Comparison of ENCODE assay signal across 10 cellular contexts in the genomic region with DNA sequence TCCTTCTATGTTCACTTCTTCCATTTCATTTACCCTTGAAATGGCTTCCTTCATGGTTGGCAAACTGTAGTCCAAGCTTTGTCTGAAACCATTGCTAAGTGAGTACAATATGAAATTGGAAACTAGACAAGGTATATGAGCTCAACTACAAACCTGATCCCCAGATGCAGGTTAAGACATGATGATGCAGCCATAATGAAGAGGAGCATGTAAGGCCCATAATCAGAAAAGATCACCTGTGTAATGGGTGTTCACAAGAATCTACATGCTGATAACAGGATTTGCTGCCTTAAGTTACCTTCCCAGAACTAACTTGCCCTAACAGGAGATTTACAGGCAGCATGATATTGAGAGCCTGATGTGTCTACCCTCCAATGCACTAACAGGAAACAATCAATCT.
"Had no signal": no experiment of that assay in that cellular context is flagged by ENCODE, and none has a peak within 500 bp of the region (broad histone marks: within the 10 kb centered on the region; RNA-seq: fewer than 3 reads in every experiment).

No MANE protein-coding gene starts in this region.

- H3K4me3 ChIP-seq: GM23248, GM23338, HAP-1 had no signal

- H3K4me3 Mint-ChIP-seq: GM23338, H9, HFFc6 had no signal

- FAIRE-seq: H1 had no signal

- H3K9me3 Mint-ChIP-seq: HFFc6 had no signal

- DNase-seq: GM23248, GOT3, H7, H9, HCEC 1CT, HFFc6 had no signal

- ATAC-seq: GM23338, HCT116 had no signal

- H3K36me3 ChIP-seq: HAP-1 had no signal

- H3K4me1 Mint-ChIP-seq: GM23338, H9 had no signal

- H3K27ac Mint-ChIP-seq: GM23338, H9, HFFc6 had no signal
